In the genomic region with DNA sequence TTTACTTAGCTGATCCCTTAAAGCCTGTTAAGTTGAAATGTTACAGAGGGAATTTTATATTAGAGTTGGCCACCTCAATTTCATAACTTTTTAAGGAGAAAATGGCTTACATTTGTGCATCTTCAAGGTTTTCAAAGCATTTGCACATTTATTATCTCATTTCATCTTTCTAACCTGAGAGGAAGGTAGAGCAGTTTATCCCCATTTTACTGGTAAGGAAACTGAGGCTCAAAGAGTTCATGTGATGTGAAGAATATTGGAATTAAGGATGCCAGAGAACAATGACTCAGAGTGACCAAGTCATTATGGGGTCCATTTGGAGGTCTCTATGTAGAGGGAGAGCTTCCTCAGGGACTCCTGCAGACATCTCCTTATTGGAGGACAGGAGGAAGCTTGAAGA, we compare ENCODE assay signal across 1 cellular context.
TF ChIP-seq lines count a peak whose summit lies in the region.

No MANE protein-coding gene starts in this region.

TF ChIP-seq in GM12878, 131 proteins besides CTCF, POLR2A, EP300 and RAD21:
- no peak for TF ChIP-seq GATAD2B (conservative IDR thresholded peaks at IDR 0.05; ENCODE audit: low read depth)
- no peak for TF ChIP-seq TARDBP (IDR thresholded peaks at IDR 0.05; ENCODE audit: borderline replicate concordance)
- no peak for TF ChIP-seq STAT1 (conservative IDR thresholded peaks at IDR 0.05)
- no peak for TF ChIP-seq ZZZ3 (IDR thresholded peaks at IDR 0.05; ENCODE audit: control insufficient read depth, insufficient read length, low read depth)
- TF ChIP-seq, protein P1, sequence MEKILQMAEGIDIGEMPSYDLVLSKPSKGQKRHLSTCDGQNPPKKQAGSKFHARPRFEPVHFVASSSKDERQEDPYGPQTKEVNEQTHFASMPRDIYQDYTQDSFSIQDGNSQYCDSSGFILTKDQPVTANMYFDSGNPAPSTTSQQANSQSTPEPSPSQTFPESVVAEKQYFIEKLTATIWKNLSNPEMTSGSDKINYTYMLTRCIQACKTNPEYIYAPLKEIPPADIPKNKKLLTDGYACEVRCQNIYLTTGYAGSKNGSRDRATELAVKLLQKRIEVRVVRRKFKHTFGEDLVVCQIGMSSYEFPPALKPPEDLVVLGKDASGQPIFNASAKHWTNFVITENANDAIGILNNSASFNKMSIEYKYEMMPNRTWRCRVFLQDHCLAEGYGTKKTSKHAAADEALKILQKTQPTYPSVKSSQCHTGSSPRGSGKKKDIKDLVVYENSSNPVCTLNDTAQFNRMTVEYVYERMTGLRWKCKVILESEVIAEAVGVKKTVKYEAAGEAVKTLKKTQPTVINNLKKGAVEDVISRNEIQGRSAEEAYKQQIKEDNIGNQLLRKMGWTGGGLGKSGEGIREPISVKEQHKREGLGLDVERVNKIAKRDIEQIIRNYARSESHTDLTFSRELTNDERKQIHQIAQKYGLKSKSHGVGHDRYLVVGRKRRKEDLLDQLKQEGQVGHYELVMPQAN (conservative IDR thresholded peaks at IDR 0.05), result no peak
- TF ChIP-seq BCL11A (IDR thresholded peaks at IDR 0.05; ENCODE audit: low read depth, low read length), result no peak
- TF ChIP-seq PML (IDR thresholded peaks at IDR 0.05; ENCODE audit: low read length), result no peak
- TF ChIP-seq IRF4 (IDR thresholded peaks at IDR 0.05; ENCODE audit: low read depth, low read length), result no peak
- TF ChIP-seq SREBF2 (IDR thresholded peaks at IDR 0.05; ENCODE audit: low read length), result no peak
- no peak for TF ChIP-seq MEF2B (IDR thresholded peaks at IDR 0.05; ENCODE audit: partially characterized antibody, poor library complexity, severe bottlenecking)
- TF ChIP-seq ATF7 (IDR thresholded peaks at IDR 0.05; ENCODE audit: low read depth), result no peak
- TF ChIP-seq, protein P2, sequence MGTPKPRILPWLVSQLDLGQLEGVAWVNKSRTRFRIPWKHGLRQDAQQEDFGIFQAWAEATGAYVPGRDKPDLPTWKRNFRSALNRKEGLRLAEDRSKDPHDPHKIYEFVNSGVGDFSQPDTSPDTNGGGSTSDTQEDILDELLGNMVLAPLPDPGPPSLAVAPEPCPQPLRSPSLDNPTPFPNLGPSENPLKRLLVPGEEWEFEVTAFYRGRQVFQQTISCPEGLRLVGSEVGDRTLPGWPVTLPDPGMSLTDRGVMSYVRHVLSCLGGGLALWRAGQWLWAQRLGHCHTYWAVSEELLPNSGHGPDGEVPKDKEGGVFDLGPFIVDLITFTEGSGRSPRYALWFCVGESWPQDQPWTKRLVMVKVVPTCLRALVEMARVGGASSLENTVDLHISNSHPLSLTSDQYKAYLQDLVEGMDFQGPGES (IDR thresholded peaks at IDR 0.05), result no peak
- TF ChIP-seq, protein P3, sequence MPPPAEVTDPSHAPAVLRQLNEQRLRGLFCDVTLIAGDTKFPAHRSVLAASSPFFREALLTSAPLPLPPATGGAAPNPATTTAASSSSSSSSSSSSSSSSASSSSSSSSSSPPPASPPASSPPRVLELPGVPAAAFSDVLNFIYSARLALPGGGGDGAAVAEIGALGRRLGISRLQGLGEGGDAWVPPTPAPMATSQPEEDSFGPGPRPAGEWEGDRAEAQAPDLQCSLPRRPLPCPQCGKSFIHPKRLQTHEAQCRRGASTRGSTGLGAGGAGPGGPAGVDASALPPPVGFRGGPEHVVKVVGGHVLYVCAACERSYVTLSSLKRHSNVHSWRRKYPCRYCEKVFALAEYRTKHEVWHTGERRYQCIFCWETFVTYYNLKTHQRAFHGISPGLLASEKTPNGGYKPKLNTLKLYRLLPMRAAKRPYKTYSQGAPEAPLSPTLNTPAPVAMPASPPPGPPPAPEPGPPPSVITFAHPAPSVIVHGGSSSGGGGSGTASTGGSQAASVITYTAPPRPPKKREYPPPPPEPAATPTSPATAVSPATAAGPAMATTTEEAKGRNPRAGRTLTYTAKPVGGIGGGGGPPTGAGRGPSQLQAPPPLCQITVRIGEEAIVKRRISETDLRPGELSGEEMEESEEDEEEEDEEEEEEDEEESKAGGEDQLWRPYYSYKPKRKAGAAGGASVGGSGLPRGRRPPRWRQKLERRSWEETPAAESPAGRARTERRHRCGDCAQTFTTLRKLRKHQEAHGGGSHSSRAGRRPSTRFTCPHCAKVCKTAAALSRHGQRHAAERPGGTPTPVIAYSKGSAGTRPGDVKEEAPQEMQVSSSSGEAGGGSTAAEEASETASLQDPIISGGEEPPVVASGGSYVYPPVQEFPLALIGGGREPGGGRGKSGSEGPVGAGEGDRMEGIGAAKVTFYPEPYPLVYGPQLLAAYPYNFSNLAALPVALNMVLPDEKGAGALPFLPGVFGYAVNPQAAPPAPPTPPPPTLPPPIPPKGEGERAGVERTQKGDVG (CRISPR knock-in tag; IDR thresholded peaks at IDR 0.05), result no peak
- no peak for TF ChIP-seq DPF2 (IDR thresholded peaks at IDR 0.05)
- no peak for TF ChIP-seq FOXK2 (IDR thresholded peaks at IDR 0.05)
